Comparison of ENCODE assay signal across 8 cellular contexts in the genomic region with DNA sequence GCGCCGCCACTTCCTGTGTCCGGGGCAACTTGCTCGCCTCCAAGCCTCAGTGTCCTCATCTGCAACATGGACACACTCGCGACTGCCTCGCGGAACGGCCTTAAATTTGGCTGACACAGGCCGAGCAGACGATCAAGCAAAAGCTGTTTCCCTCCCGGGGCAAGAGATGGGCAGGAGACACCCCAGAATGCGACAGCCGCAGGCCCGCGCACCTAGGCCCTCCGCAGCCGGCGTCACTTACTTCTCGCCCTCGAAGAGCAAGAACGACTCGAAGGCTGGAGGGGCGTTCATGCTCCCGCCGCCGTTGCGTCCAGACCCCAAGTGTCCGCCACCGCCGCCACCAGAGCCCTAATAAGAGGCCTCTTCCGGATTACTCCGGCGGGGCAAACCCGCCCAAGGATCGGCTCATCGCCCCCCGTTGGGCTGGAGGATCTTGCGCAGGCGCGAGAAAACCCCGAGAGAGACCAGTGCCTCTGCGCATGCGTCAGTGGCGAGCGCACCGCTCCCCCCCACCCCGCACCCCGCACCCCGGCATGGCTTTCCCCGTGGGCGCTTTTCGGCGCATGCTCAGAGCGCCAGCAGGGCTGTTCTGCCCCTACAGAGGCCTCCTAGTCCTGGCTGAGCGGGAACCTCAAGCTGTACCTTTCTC. TPM values are rescaled to one million over a fixed set of nuclear protein-coding genes. Genes with fewer than 3 reads are reported as not detected.
DNase-seq lines count a peak whose midpoint lies in the region; ATAC-seq and TF ChIP-seq lines count a peak whose summit lies in the region.
"Not testable (repeated sequence)": the region's sequence is repeated elsewhere in the genome, so short reads cannot be mapped to it uniquely, and the experiment has no call there.

A gene (minus strand): TSS at position 353 of the 649 bp plus-strand sequence. CDS start 62 bp downstream, at position 291.

- not testable (repeated sequence) for H2AFZ ChIP-seq in mammary epithelial cell (ENCODE audit: low read depth, low read length); hepatocyte

- not testable (repeated sequence) for H4K20me1 ChIP-seq in mammary epithelial cell (ENCODE audit: insufficient read depth, low read length); hepatocyte (ENCODE audit: insufficient read depth, poor library complexity, severe bottlenecking)

- BruUV-seq in mammary epithelial cell (replicated peaks; lab: Mats Ljungman, UMichigan) = TSS peak; percentile 41

- in situ Hi-C loops in mammary epithelial cell (cut with MboI; ENCODE audit: low sequenced_read_pairs in 2 of 2) = not testable (repeated sequence)

- H3K36me3 ChIP-seq in mammary epithelial cell (ENCODE audit: insufficient read depth, low read length); hepatocyte (replicated peaks; ENCODE audit: insufficient read depth, low read depth): not testable (repeated sequence)

- peak; percentile 70 for ATAC-seq in GM18861 (IDR thresholded peaks at IDR 0.05; ENCODE audit: unreplicated experiment)
- ATAC-seq in HG03442 (IDR thresholded peaks at IDR 0.05; ENCODE audit: unreplicated experiment) = peak; percentile 72

- H3K79me2 ChIP-seq in mammary epithelial cell (ENCODE audit: insufficient read depth, low read length); hepatocyte: not testable (repeated sequence)

- peak within 1 kb of the TSS; percentile 60 for H3K4me3 ChIP-seq in AG10803 (ENCODE audit: low read length)
- H3K4me3 ChIP-seq in mammary epithelial cell (replicated peaks in 1 of 3; ENCODE audit: insufficient read depth in 1 of 3, low read depth in 2 of 3, low read length in 3 of 3) = not testable (repeated sequence)
- H3K4me3 ChIP-seq in hepatocyte = peak within 1 kb of the TSS; percentile 44

- not testable (repeated sequence) for H3K27ac ChIP-seq in mammary epithelial cell (ENCODE audit: insufficient read depth, low read depth, low read length)
- H3K27ac ChIP-seq in hepatocyte = peak within 1 kb of the TSS; percentile 65

- intact Hi-C loops in mammary epithelial cell (cut with micrococcal nuclease) = not testable (repeated sequence)

- H3K9me3 ChIP-seq in mammary epithelial cell (replicated peaks; ENCODE audit: insufficient read depth, low read length); hepatocyte (ENCODE audit: low read depth): not testable (repeated sequence)

- H3K9ac ChIP-seq in mammary epithelial cell (ENCODE audit: insufficient read depth, low read length) = not testable (repeated sequence)

- H3K4me2 ChIP-seq in mammary epithelial cell (ENCODE audit: insufficient read depth, low read depth, low read length) = not testable (repeated sequence)
- H3K4me2 ChIP-seq in hepatocyte = peak within 1 kb of the TSS; percentile 53

- no CpG with 5 or more reads among the region's 56 CpGs for WGBS in mammary epithelial cell (ENCODE audit: low coverage, missing lambda C conversion rate)
- WGBS in hepatocyte (ENCODE audit: low lambda C conversion rate, missing lambda C conversion rate) = 1% methylated on average over 29 of the region's 56 CpGs

- CTCF ChIA-PET in mammary epithelial cell (lab: Charles Lee; ENCODE audit: low non-redundant PET) = not testable (repeated sequence)

- dilution Hi-C loops in mammary epithelial cell (cut with HindIII; ENCODE audit: low sequenced_read_pairs) = not testable (repeated sequence)

- not testable (repeated sequence) for H3K27me3 ChIP-seq in mammary epithelial cell (ENCODE audit: insufficient read depth, low read length); hepatocyte

- not testable (repeated sequence) for H3K9me2 ChIP-seq in hepatocyte (replicated peaks; ENCODE audit: insufficient read depth)

- TF ChIP-seq CTCF in AG10803 (conservative IDR thresholded peaks at IDR 0.05; ENCODE audit: low read length); mammary epithelial cell (conservative IDR thresholded peaks at IDR 0.05 in 1 of 2, IDR thresholded peaks at IDR 0.05 in 1 of 2; ENCODE audit: extremely low read depth in 1 of 2, insufficient read depth in 1 of 2, low read depth in 1 of 2, low read length in 2 of 2): not testable (repeated sequence)
- TF ChIP-seq CTCF in hepatocyte (IDR thresholded peaks at IDR 0.05; ENCODE audit: poor library complexity) = peak; percentile 41

- H3K4me1 ChIP-seq in mammary epithelial cell (ENCODE audit: insufficient read depth, low read length); hepatocyte (ENCODE audit: insufficient read depth): not testable (repeated sequence)

- DNase-seq in AG10803 (ENCODE audit: low read depth) (peak; percentile 73), H4 (ENCODE audit: low spot score) (peak; percentile 15), SW480 (ENCODE audit: low spot score) (peak; percentile 85), hepatocyte (ENCODE audit: low spot score) (peak; percentile 94), retina (peak; percentile 89)
- DNase-seq in mammary epithelial cell = not testable (repeated sequence)

RNA-seq across cellular contexts. Expression of the gene that starts here (rescaled TPM):
- 0.15 TPM in 1 of 2 replicates, not detected in the other for total RNA-seq in H4 (2014; rRNA removed; shearing (Covaris generic))
- total RNA-seq in mammary epithelial cell (10 to 100 TPM in 1 of 2 donors, 1 to 10 TPM in 1; 4.2 to 12.1 TPM), hepatocyte (1.6 TPM in 2 replicates)
- polyA plus RNA-seq in mammary epithelial cell (0.41 TPM), hepatocyte (3.5 and 8.7 TPM in 2 replicates)
- not detected for polyA minus RNA-seq in mammary epithelial cell

Comparison
In these comparisons a context has a peak if more than half of its experiments do, and no peak if none do; other contexts are left out.
1. Peak in DNase-seq in H4; RNA of the gene not detected or under 1 TPM.